In the genomic region with DNA sequence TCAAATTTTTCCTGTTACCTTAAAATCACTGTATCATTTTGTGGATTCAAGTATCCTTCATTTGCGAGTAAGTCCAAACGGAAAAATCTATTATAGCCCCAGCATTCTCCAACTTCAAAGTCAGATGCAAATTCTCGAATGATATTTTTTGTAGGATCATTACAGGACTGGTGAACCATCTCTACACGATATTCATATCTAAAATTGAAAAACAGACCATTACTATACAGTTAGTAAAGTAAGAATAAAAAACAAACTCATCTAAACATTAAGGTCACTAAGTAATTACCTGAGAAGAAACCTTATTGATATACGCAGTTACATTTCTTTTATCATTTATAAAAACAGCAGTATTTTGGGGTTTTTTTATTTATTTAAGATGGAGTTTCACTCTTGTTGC, we compare ENCODE assay signal across 29 cellular contexts.
"Had no signal": no experiment of that assay in that cellular context is flagged by ENCODE, and none has a peak within 500 bp of the region (broad histone marks: within the 10 kb centered on the region; RNA-seq: fewer than 3 reads in every experiment).

No MANE protein-coding gene starts in this region.

- DNase-seq: colonic mucosa; cortex of kidney; dermis blood vessel endothelial cell; dorsolateral prefrontal cortex; effector CD4-positive, alpha-beta T cell; effector CD8-positive, alpha-beta T cell; effector memory CD4-positive, alpha-beta T cell; effector memory CD8-positive, alpha-beta T cell; endodermal cell; erythroblast; esophagus squamous epithelium; foreskin fibroblast; foreskin keratinocyte; foreskin melanocyte; gastrocnemius medialis; glutamatergic neuron; head of caudate nucleus; heart left ventricle; heart right ventricle had no signal

- H3K27ac ChIP-seq: colonic mucosa, coronary artery, dorsolateral prefrontal cortex, epithelial cell of prostate, esophagus muscularis mucosa, esophagus squamous epithelium, foreskin keratinocyte, gastrocnemius medialis, gastroesophageal sphincter, heart left ventricle, heart right ventricle had no signal

- FAIRE-seq: colon, endometrium, endothelial cell of umbilical vein, frontal cortex had no signal

- H3K27me3 ChIP-seq: colonic mucosa, dorsolateral prefrontal cortex, esophagus muscularis mucosa, esophagus squamous epithelium, foreskin keratinocyte, gastrocnemius medialis, gastroesophageal sphincter, heart left ventricle, heart right ventricle had no signal

- H3K27me3 Mint-ChIP-seq: dendritic cell treated with granulocyte-macrophage colony-stimulating factor and Interleukin-4, amounts not matched to agents 40 ng/mL and 50 ng/mL, for 4 days; effector memory CD8-positive, alpha-beta T cell had no signal

- H3K4me3 Mint-ChIP-seq: dendritic cell treated with granulocyte-macrophage colony-stimulating factor and Interleukin-4, amounts not matched to agents 40 ng/mL and 50 ng/mL, for 4 days; effector memory CD8-positive, alpha-beta T cell; endodermal cell had no signal

- H3K27ac Mint-ChIP-seq: dendritic cell treated with granulocyte-macrophage colony-stimulating factor and Interleukin-4, amounts not matched to agents 40 ng/mL and 50 ng/mL, for 4 days; effector memory CD8-positive, alpha-beta T cell; endodermal cell had no signal

- H3K9me3 ChIP-seq: colonic mucosa, esophagus muscularis mucosa, esophagus squamous epithelium, gastrocnemius medialis, gastroesophageal sphincter, heart left ventricle, heart right ventricle had no signal

- H3K4me3 ChIP-seq: colonic mucosa, coronary artery, dorsolateral prefrontal cortex, esophagus muscularis mucosa, esophagus squamous epithelium, gastrocnemius medialis, gastroesophageal sphincter, heart left ventricle, heart right ventricle had no signal

- H3K36me3 ChIP-seq: colonic mucosa had no signal

- ATAC-seq: effector memory CD8-positive, alpha-beta T cell; esophagus mucosa; foreskin keratinocyte; gastrocnemius medialis; gastroesophageal sphincter; heart left ventricle; heart right ventricle had no signal

- H3K4me1 Mint-ChIP-seq: endodermal cell had no signal

- H3K9me3 Mint-ChIP-seq: dendritic cell treated with granulocyte-macrophage colony-stimulating factor and Interleukin-4, amounts not matched to agents 40 ng/mL and 50 ng/mL, for 4 days; effector memory CD8-positive, alpha-beta T cell had no signal

- H3K4me1 ChIP-seq: colonic mucosa, esophagus muscularis mucosa, esophagus squamous epithelium, foreskin keratinocyte, gastrocnemius medialis, gastroesophageal sphincter, heart left ventricle, heart right ventricle had no signal
